Comparison of ENCODE assay signal across 8 cellular contexts in the genomic region with DNA sequence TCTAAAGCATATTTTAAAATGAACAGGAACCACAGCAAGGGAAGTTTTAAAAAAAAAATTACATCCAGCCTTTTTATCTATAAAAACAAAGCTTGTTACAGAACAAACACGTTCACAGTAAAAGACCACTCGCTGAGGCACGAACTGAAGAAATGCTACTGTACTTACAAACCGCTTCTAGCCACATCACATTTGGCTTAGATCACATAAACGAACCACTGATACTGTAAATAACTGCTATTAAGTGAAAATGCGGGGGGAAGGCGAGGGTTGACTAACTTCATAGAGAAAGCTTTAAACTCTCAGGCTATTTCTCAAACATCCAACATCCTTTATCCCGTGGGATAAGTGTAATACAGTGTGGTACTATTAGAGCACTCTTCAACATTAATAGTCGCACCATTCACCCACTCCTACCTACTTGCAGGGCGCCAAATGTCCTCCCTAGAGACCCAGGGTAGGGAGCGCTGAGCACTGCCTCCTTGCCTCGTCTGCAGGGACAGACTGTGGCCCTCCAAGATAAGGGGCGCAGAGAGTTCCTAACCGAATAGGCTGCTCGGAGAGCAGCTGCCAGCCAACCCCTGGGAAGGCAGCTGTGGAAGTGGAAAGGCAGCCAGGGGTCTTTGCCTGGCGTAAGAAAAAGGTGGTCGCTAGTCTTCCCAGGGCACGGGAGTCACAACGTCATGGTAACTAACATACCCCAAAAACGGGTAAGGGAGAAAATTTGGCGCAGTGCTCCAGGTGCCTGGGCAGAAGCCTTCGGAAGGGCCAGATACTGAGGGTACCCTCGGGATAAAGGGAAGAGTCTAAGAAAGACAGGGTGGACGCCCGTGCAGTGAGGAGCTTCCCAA. TPM values are rescaled to one million over a fixed set of nuclear protein-coding genes. Genes with fewer than 3 reads are reported as not detected.
DNase-seq lines count a peak whose midpoint lies in the region; ATAC-seq and TF ChIP-seq lines count a peak whose summit lies in the region.

No MANE protein-coding gene starts in this region.

- CTCF ChIA-PET in CD8-positive, alpha-beta memory T cell (lab: Charles Lee), result interaction anchor here (0.6 to 4.7 kb wide), 10 partner anchors 11 to 198 kb away, joined by 3 to 34 read pairs (median 3); no protein-coding TSS in a partner anchor

- H3K9me3 Mint-ChIP-seq in CD8-positive, alpha-beta memory T cell, result no peaks in the 10 kb centered on the region

- H3K36me3 ChIP-seq in CD8-positive, alpha-beta memory T cell (ENCODE audit: insufficient read depth, low read length), result peaks cover 5% of the 10 kb centered on the region
- peaks cover 0 to 4% (median 0%) of the 10 kb centered on the region in 4 donors for H3K36me3 ChIP-seq in liver (ENCODE audit: control insufficient read depth in 4 of 4, insufficient read depth in 3 of 4, low read depth in 1 of 4, low read length in 3 of 4)

- TF ChIP-seq CTCF in HL-60 (IDR thresholded peaks at IDR 0.05; ENCODE audit: insufficient read depth, low read length) (no peak), choroid plexus epithelial cell (conservative IDR thresholded peaks at IDR 0.05; ENCODE audit: low read depth, low read length) (no peak), liver (IDR thresholded peaks at IDR 0.05; ENCODE audit: low read depth, low read length, missing input control) (no peak)

- peak overlapping the region; percentile 67 to 79 for H3K9ac ChIP-seq in liver (ENCODE audit: low read depth in 1 of 2, low read length in 2 of 2)

- H3K4me1 Mint-ChIP-seq in CD8-positive, alpha-beta memory T cell, result peaks cover 60 to 80% (median 78%) of the 10 kb centered on the region in 3 donors
- peaks cover 42% of the 10 kb centered on the region for H3K4me1 Mint-ChIP-seq in T-helper 17 cell

- no peaks in the 10 kb centered on the region for H3K27me3 Mint-ChIP-seq in CD8-positive, alpha-beta memory T cell
- H3K27me3 Mint-ChIP-seq in T-helper 17 cell, result no peaks in the 10 kb centered on the region

- H3K4me3 ChIP-seq in CD8-positive, alpha-beta memory T cell (ENCODE audit: low read length), result peak overlapping the region; percentile 91
- peak overlapping the region; percentile 99 for H3K4me3 ChIP-seq in HL-60 (replicated peaks; ENCODE audit: insufficient read depth, low read length)
- peak overlapping the region; percentile 85 for H3K4me3 ChIP-seq in choroid plexus epithelial cell (ENCODE audit: low read depth, low read length)
- peak overlapping the region; percentile 67 to 88 (median 82) for H3K4me3 ChIP-seq in liver (ENCODE audit: low read depth in 1 of 3, low read length in 3 of 3)

- WGBS in liver, result 14% methylated on average over 25 of the region's 25 CpGs

- no peaks in the 10 kb centered on the region for H3K27me3 ChIP-seq in CD8-positive, alpha-beta memory T cell (ENCODE audit: insufficient read depth, low read length, poor library complexity, severe bottlenecking)
- no peaks in the 10 kb centered on the region for H3K27me3 ChIP-seq in HL-60 (ENCODE audit: insufficient read depth, poor library complexity, severe bottlenecking)
- H3K27me3 ChIP-seq in liver (ENCODE audit: control insufficient read depth in 4 of 4, insufficient read depth in 4 of 4, low read length in 3 of 4), result no peaks in the 10 kb centered on the region

- peak in 4 of 5 donors; percentile 12 to 57 (median 31) for DNase-seq in CD8-positive, alpha-beta memory T cell
- DNase-seq in HL-60 (ENCODE audit: low read depth in 1 of 2, low spot score in 1 of 2) (no peak), T-helper 17 cell (peak in 1 of 3 donors; percentile 16), choroid plexus epithelial cell (ENCODE audit: low read depth) (peak; percentile 57), SW 1271 (lab: John Stamatoyannopoulos, UW) (no peak)
- DNase-seq in stimulated activated naive CD8-positive, alpha-beta T cell treated with anti-CD3 and anti-CD28 coated beads, Interleukin-15, Interleukin-2, amounts not matched to agents 100 U/mL and 50 U/mL, for 24 hours, result peak; percentile 43

- peaks cover 57% of the 10 kb centered on the region for H3K4me1 ChIP-seq in CD8-positive, alpha-beta memory T cell (ENCODE audit: insufficient read depth, low read length)
- peaks cover 2 to 12% (median 6%) of the 10 kb centered on the region in 4 donors for H3K4me1 ChIP-seq in liver (ENCODE audit: control insufficient read depth in 4 of 4, insufficient read depth in 4 of 4, low read length in 3 of 4)

- peak overlapping the region; percentile 75 to 96 (median 93) for H3K27ac Mint-ChIP-seq in CD8-positive, alpha-beta memory T cell
- H3K27ac Mint-ChIP-seq in T-helper 17 cell, result peak overlapping the region; percentile 99

- peak overlapping the region; percentile 93 to 100 (median 99) for H3K4me3 Mint-ChIP-seq in CD8-positive, alpha-beta memory T cell
- H3K4me3 Mint-ChIP-seq in T-helper 17 cell, result peak overlapping the region; percentile 100

- TF ChIP-seq RAD21 in liver (IDR thresholded peaks at IDR 0.05), result no peak

- POLR2A ChIA-PET in CD8-positive, alpha-beta memory T cell (lab: Charles Lee), result interaction anchor here (0.7 to 2.0 kb wide), 8 partner anchors 15 to 112 kb away, joined by 3 to 8 read pairs (median 4); a partner anchor contains a TSS

- H3K36me3 Mint-ChIP-seq in CD8-positive, alpha-beta memory T cell, result peaks cover 9 to 29% (median 10%) of the 10 kb centered on the region in 3 donors
- H3K36me3 Mint-ChIP-seq in T-helper 17 cell (ENCODE audit: low read depth), result peaks cover 7% of the 10 kb centered on the region

- H3K27ac ChIP-seq in CD8-positive, alpha-beta memory T cell (ENCODE audit: low read depth, low read length), result peak overlapping the region; percentile 52
- no peak overlapping the region for H3K27ac ChIP-seq in HL-60 (replicated peaks)
- peak overlapping the region in 1 of 2 donors; percentile 83 for H3K27ac ChIP-seq in liver (ENCODE audit: low read depth in 1 of 2, low read length in 2 of 2)

- no peaks in the 10 kb centered on the region for H3K9me3 ChIP-seq in CD8-positive, alpha-beta memory T cell (ENCODE audit: low read length)
- no peaks in the 10 kb centered on the region for H3K9me3 ChIP-seq in T-helper 17 cell (ENCODE audit: control insufficient read depth, low read length, poor library complexity, severe bottlenecking)
- no peaks in the 10 kb centered on the region for H3K9me3 ChIP-seq in liver (ENCODE audit: control insufficient read depth in 4 of 4, low read length in 3 of 4)

- peak; percentile 37 for ATAC-seq in GM19455 (IDR thresholded peaks at IDR 0.05; ENCODE audit: unreplicated experiment)
- peak; percentile 42 for ATAC-seq in T-helper 17 cell
- peak; percentile 25 for ATAC-seq in stimulated activated naive CD8-positive, alpha-beta T cell treated with anti-CD3 and anti-CD28 coated beads, Interleukin-15, Interleukin-2, amounts not matched to agents 100 U/mL and 50 U/mL, for 24 hours

TF ChIP-seq in liver, 16 proteins besides CTCF, POLR2A, EP300 and RAD21 (continues in another document):
- TF ChIP-seq, protein P1, sequence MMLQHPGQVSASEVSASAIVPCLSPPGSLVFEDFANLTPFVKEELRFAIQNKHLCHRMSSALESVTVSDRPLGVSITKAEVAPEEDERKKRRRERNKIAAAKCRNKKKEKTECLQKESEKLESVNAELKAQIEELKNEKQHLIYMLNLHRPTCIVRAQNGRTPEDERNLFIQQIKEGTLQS (IDR thresholded peaks at IDR 0.05), result no peak
- TF ChIP-seq GABPA (IDR thresholded peaks at IDR 0.05 in 1 of 2, conservative IDR thresholded peaks at IDR 0.05 in 1 of 2) (no peak), HNF4G (IDR thresholded peaks at IDR 0.05) (no peak), TAF1 (conservative IDR thresholded peaks at IDR 0.05) (no peak), EGR1 (IDR thresholded peaks at IDR 0.05; ENCODE audit: low read depth in 2 of 2) (no peak), SP1 (IDR thresholded peaks at IDR 0.05) (no peak), YY1 (IDR thresholded peaks at IDR 0.05) (no peak), RXRA (IDR thresholded peaks at IDR 0.05) (no peak)
- TF ChIP-seq, protein P2, sequence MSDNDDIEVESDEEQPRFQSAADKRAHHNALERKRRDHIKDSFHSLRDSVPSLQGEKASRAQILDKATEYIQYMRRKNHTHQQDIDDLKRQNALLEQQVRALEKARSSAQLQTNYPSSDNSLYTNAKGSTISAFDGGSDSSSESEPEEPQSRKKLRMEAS (IDR thresholded peaks at IDR 0.05), result no peak
- TF ChIP-seq, protein P3, sequence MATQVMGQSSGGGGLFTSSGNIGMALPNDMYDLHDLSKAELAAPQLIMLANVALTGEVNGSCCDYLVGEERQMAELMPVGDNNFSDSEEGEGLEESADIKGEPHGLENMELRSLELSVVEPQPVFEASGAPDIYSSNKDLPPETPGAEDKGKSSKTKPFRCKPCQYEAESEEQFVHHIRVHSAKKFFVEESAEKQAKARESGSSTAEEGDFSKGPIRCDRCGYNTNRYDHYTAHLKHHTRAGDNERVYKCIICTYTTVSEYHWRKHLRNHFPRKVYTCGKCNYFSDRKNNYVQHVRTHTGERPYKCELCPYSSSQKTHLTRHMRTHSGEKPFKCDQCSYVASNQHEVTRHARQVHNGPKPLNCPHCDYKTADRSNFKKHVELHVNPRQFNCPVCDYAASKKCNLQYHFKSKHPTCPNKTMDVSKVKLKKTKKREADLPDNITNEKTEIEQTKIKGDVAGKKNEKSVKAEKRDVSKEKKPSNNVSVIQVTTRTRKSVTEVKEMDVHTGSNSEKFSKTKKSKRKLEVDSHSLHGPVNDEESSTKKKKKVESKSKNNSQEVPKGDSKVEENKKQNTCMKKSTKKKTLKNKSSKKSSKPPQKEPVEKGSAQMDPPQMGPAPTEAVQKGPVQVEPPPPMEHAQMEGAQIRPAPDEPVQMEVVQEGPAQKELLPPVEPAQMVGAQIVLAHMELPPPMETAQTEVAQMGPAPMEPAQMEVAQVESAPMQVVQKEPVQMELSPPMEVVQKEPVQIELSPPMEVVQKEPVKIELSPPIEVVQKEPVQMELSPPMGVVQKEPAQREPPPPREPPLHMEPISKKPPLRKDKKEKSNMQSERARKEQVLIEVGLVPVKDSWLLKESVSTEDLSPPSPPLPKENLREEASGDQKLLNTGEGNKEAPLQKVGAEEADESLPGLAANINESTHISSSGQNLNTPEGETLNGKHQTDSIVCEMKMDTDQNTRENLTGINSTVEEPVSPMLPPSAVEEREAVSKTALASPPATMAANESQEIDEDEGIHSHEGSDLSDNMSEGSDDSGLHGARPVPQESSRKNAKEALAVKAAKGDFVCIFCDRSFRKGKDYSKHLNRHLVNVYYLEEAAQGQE (IDR thresholded peaks at IDR 0.05), result no peak

RNA-seq across cellular contexts. Expression of a gene that starts 0.8 kb away (rescaled TPM):
- total RNA-seq in CD8-positive, alpha-beta memory T cell, result 1 to 10 TPM; 4.5 to 6.2 TPM
- 12.6 TPM for polyA plus RNA-seq in CD8-positive, alpha-beta memory T cell
- total RNA-seq in T-helper 17 cell, result 10 to 100 TPM; 14.0 to 16.7 TPM
- total RNA-seq in liver, result 1 to 10 TPM; 3.9 to 9.4 TPM
- polyA plus RNA-seq in liver, result 1 to 10 TPM; 3.1 to 5.0 TPM

Comparison
In these comparisons a context has a peak if more than half of its experiments do, and no peak if none do; other contexts are left out.
1. DNase-seq: peak in CD8-positive, alpha-beta memory T cell (4 of 5), choroid plexus epithelial cell (single experiment) and stimulated activated naive CD8-positive, alpha-beta T cell treated with anti-CD3 and anti-CD28 coated beads, Interleukin-15, Interleukin-2, amounts not matched to agents 100 U/mL and 50 U/mL, for 24 hours (single experiment); none in HL-60 (0 of 2) and SW 1271 (0 of 2).
2. Peak in every context shown above with its lines, with median percentiles within 50 percentile points of each other: H3K4me3 ChIP-seq and ATAC-seq.